Comparison of ENCODE assay signal across 1 cellular context in the genomic region with DNA sequence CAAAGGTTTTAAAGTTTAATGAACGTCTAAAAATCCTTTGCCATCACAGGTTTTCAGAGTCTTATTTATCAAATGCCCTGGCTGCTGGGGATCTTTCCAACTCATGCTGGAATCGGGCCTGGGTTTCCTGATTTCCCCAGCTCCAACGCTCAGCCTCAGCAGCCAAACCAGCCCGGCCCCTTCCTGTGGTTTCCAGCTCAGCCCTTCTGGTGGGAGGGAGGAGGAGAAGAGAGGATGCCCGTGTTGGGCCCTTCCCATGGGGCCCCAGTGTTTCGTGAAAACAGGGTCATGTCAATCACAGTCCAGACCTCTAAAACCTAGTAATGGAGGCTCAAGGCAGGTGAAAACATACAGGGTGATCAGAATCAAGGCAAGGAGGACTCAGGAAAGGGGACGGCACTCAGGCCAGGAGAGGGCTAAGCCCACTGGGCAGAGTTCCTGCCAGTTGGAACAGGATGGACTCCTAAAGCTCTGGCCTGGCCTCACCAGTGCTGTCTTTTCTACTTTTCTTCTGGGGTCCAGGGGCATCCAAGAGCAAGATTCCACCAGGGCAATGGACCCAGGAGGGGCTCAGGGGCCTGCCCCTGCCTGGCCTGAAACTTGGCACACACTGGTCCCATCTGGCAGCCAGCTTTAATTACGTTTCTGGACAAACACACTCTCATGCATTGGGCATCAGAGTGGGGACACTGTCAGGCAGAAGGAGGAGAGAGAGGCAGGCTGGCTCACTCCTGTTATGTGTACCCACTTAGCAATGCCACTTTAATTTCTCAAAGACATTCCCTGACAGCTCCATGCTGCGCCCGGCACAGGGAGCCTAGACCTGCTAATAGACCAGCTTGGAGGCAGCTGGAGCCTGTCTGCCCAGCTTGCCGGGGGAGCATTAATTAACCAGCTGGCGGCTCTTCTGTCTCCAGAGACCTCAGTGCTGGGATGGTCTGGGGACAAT.
TF ChIP-seq lines count a peak whose summit lies in the region.

No MANE protein-coding gene starts in this region.

TF ChIP-seq in GM23338, 12 proteins besides CTCF, POLR2A, EP300 and RAD21 (continued from another document):
- TF ChIP-seq, protein P1, sequence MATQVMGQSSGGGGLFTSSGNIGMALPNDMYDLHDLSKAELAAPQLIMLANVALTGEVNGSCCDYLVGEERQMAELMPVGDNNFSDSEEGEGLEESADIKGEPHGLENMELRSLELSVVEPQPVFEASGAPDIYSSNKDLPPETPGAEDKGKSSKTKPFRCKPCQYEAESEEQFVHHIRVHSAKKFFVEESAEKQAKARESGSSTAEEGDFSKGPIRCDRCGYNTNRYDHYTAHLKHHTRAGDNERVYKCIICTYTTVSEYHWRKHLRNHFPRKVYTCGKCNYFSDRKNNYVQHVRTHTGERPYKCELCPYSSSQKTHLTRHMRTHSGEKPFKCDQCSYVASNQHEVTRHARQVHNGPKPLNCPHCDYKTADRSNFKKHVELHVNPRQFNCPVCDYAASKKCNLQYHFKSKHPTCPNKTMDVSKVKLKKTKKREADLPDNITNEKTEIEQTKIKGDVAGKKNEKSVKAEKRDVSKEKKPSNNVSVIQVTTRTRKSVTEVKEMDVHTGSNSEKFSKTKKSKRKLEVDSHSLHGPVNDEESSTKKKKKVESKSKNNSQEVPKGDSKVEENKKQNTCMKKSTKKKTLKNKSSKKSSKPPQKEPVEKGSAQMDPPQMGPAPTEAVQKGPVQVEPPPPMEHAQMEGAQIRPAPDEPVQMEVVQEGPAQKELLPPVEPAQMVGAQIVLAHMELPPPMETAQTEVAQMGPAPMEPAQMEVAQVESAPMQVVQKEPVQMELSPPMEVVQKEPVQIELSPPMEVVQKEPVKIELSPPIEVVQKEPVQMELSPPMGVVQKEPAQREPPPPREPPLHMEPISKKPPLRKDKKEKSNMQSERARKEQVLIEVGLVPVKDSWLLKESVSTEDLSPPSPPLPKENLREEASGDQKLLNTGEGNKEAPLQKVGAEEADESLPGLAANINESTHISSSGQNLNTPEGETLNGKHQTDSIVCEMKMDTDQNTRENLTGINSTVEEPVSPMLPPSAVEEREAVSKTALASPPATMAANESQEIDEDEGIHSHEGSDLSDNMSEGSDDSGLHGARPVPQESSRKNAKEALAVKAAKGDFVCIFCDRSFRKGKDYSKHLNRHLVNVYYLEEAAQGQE (IDR thresholded peaks at IDR 0.05; ENCODE audit: unreplicated experiment) = no peak
- no peak for TF ChIP-seq EZH2phosphoT487 (IDR thresholded peaks at IDR 0.05; ENCODE audit: unreplicated experiment)
- no peak for TF ChIP-seq ZNF114 (CRISPR knock-in tag; IDR thresholded peaks at IDR 0.05)
- no peak for TF ChIP-seq CREB1 (CRISPR knock-in tag; IDR thresholded peaks at IDR 0.05; ENCODE audit: low read depth)
- TF ChIP-seq STAT1 (IDR thresholded peaks at IDR 0.05; ENCODE audit: unreplicated experiment) = no peak
- TF ChIP-seq, protein P2, sequence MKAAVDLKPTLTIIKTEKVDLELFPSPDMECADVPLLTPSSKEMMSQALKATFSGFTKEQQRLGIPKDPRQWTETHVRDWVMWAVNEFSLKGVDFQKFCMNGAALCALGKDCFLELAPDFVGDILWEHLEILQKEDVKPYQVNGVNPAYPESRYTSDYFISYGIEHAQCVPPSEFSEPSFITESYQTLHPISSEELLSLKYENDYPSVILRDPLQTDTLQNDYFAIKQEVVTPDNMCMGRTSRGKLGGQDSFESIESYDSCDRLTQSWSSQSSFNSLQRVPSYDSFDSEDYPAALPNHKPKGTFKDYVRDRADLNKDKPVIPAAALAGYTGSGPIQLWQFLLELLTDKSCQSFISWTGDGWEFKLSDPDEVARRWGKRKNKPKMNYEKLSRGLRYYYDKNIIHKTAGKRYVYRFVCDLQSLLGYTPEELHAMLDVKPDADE (IDR thresholded peaks at IDR 0.05) = no peak
- TF ChIP-seq POLR2AphosphoS5 (IDR thresholded peaks at IDR 0.05; ENCODE audit: low read depth) = no peak
- no peak for TF ChIP-seq JUNB (IDR thresholded peaks at IDR 0.05; ENCODE audit: unreplicated experiment)
- no peak for TF ChIP-seq NANOG (IDR thresholded peaks at IDR 0.05; ENCODE audit: borderline replicate concordance)
